In genomic region chr4:6641164-6641970, GRCh38 we compare ENCODE assay signal across 8 cellular contexts. TPM values are rescaled to one million over a fixed set of nuclear protein-coding genes. Genes with fewer than 3 reads are reported as not detected.
DNase-seq lines count a peak whose midpoint lies in the region; ATAC-seq and TF ChIP-seq lines count a peak whose summit lies in the region.

No MANE protein-coding gene starts in this region.

- peak; percentile 13 for ATAC-seq in HG03025 (IDR thresholded peaks at IDR 0.05; ENCODE audit: low FRiP score, unreplicated experiment)
- peak; percentile 63 for ATAC-seq in SK-N-SH treated with all-trans-retinoic acid at 6 μM for 48 hours
- ATAC-seq in body of pancreas = peak; percentile 51

- 1% methylated on average over 40 to 50 of the region's 50 CpGs for WGBS in body of pancreas, 2 donors
- WGBS in spleen, 5 donors = 0 to 1% (median 1%) methylated on average over 48 to 50 of the region's 50 CpGs

- H3K4me3 ChIP-seq in body of pancreas = peak overlapping the region; percentile 52 to 57
- peak overlapping the region; percentile 97 for H3K4me3 ChIP-seq in iPS-20b (ENCODE audit: low read length)
- peak overlapping the region; percentile 65 to 96 (median 88) for H3K4me3 ChIP-seq in spleen

- TF ChIP-seq POLR2A in body of pancreas (IDR thresholded peaks at IDR 0.05) = peak in 1 of 3 donors; percentile 27
- TF ChIP-seq POLR2A in spleen (IDR thresholded peaks at IDR 0.05) = no peak

- peak overlapping the region; percentile 98 for H3K9ac ChIP-seq in iPS-20b (ENCODE audit: low read depth, low read length)

- TF ChIP-seq CTCF in body of pancreas (IDR thresholded peaks at IDR 0.05) (no peak), spleen (IDR thresholded peaks at IDR 0.05 in 8 of 11, conservative IDR thresholded peaks at IDR 0.05 in 3 of 11) (no peak)

- peak; percentile 25 for DNase-seq in NCI-H2029 (lab: John Stamatoyannopoulos, UW)
- no peak for DNase-seq in NCI-H2029 treated with DMSO at 0.1 percent for 48 hours (lab: John Stamatoyannopoulos, UW)
- peak; percentile 50 to 63 (median 53) for DNase-seq in body of pancreas
- DNase-seq in spleen = peak; percentile 91
- DNase-seq in globus pallidus (ENCODE audit: low spot score) = no peak

- H3K36me3 ChIP-seq in body of pancreas (replicated peaks in 1 of 2; ENCODE audit: insufficient read depth in 1 of 2, low read depth in 2 of 2) = no peaks in the 10 kb centered on the region
- peaks cover 19% of the 10 kb centered on the region for H3K36me3 ChIP-seq in iPS-20b (ENCODE audit: insufficient read depth, low read depth, low read length)
- peaks cover 0 to 23% (median 19%) of the 10 kb centered on the region in 6 donors for H3K36me3 ChIP-seq in spleen

- peaks cover 27% of the 10 kb centered on the region for H3K4me1 ChIP-seq in body of pancreas
- no peaks in the 10 kb centered on the region; the same call in 1 of the 2 replicates for H3K4me1 ChIP-seq in iPS-20b (ENCODE audit: insufficient read depth, low read length)
- peaks cover 17 to 46% (median 35%) of the 10 kb centered on the region in 6 donors for H3K4me1 ChIP-seq in spleen

- H3K27me3 ChIP-seq in body of pancreas = no peaks in the 10 kb centered on the region
- no peaks in the 10 kb centered on the region for H3K27me3 ChIP-seq in iPS-20b (ENCODE audit: insufficient read depth, low read length)
- no peaks in the 10 kb centered on the region for H3K27me3 ChIP-seq in spleen (replicated peaks in 1 of 7)

- intact Hi-C loops in body of pancreas (cut with DNase I) (no loop called here), spleen (cut with DNase I; ENCODE audit: low total_unique reads) (loop anchor here (5.0 kb wide), 1 partner anchor 66 kb away; the partner anchor contains the start of gene MRFAP1L1)

- H3K9me3 ChIP-seq in body of pancreas (no peaks in the 10 kb centered on the region), iPS-20b (ENCODE audit: insufficient read depth, low read depth, low read length) (no peaks in the 10 kb centered on the region), spleen (no peaks in the 10 kb centered on the region)

- H3K27ac ChIP-seq in body of pancreas (peak overlapping the region; percentile 80 to 94 (median 92)), iPS-20b (ENCODE audit: low read length) (peak overlapping the region; percentile 55), spleen (peak overlapping the region; percentile 95 to 99 (median 98))

TF ChIP-seq in SK-N-SH treated with all-trans-retinoic acid at 6 μM for 48 hours, 23 proteins besides CTCF, POLR2A, EP300 and RAD21:
- TF ChIP-seq ZNF70 (CRISPR knock-in tag; IDR thresholded peaks at IDR 0.05) (no peak), ESRRG (CRISPR knock-in tag; IDR thresholded peaks at IDR 0.05) (no peak), ISL1 (CRISPR knock-in tag; IDR thresholded peaks at IDR 0.05) (no peak), ZC3H10 (CRISPR knock-in tag; IDR thresholded peaks at IDR 0.05) (no peak), ZNF8 (CRISPR knock-in tag; IDR thresholded peaks at IDR 0.05) (no peak), TCF4 (CRISPR knock-in tag; IDR thresholded peaks at IDR 0.05; ENCODE audit: borderline replicate concordance) (no peak), CREB5 (CRISPR knock-in tag; IDR thresholded peaks at IDR 0.05; ENCODE audit: low read depth) (no peak), ARNTL (CRISPR knock-in tag; IDR thresholded peaks at IDR 0.05; ENCODE audit: borderline replicate concordance, low read depth) (no peak), CSDC2 (CRISPR knock-in tag; IDR thresholded peaks at IDR 0.05) (no peak)
- TF ChIP-seq, protein P1, sequence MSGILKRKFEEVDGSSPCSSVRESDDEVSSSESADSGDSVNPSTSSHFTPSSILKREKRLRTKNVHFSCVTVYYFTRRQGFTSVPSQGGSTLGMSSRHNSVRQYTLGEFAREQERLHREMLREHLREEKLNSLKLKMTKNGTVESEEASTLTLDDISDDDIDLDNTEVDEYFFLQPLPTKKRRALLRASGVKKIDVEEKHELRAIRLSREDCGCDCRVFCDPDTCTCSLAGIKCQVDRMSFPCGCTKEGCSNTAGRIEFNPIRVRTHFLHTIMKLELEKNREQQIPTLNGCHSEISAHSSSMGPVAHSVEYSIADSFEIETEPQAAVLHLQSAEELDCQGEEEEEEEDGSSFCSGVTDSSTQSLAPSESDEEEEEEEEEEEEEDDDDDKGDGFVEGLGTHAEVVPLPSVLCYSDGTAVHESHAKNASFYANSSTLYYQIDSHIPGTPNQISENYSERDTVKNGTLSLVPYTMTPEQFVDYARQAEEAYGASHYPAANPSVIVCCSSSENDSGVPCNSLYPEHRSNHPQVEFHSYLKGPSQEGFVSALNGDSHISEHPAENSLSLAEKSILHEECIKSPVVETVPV (CRISPR knock-in tag; IDR thresholded peaks at IDR 0.05) = no peak

RNA-seq across cellular contexts. Expression of gene MRFAP1, which starts 0.9 kb away (rescaled TPM):
- total RNA-seq in body of pancreas (100 to 1,000 TPM in 1 of 2 donors, 10 to 100 TPM in 1; 97.9 to 115 TPM), spleen (100 to 1,000 TPM; 181 to 265 (median 227) TPM)
- polyA plus RNA-seq in spleen = 100 to 1,000 TPM; 133 to 299 (median 191) TPM

RNA-seq across cellular contexts. Expression of gene S100P, which starts 52.3 kb away (rescaled TPM):
- total RNA-seq in body of pancreas (1 to 10 TPM in 1 of 2 donors, not detected in 1; 1.0 TPM), spleen (100 to 1,000 TPM in 2 of 7 donors, 10 to 100 TPM in 5; 17.1 to 162 (median 34.9) TPM)
- polyA plus RNA-seq in spleen = 10 to 100 TPM in 1 of 3 donors, 1 to 10 TPM in 2; 3.5 to 15.3 (median 8.8) TPM

Comparison
In these comparisons a context has a peak if more than half of its experiments do, and no peak if none do; other contexts are left out.
1. DNase-seq: peak in NCI-H2029 (single experiment), body of pancreas (4 of 4) and spleen (single experiment); none in NCI-H2029 treated with DMSO at 0.1 percent for 48 hours (single experiment) and globus pallidus (single experiment).
2. ATAC-seq: peak in every context shown above with its lines; median percentile 63 in SK-N-SH treated with all-trans-retinoic acid at 6 μM for 48 hours; 51 in body of pancreas; 13 in HG03025.
3. RNA of gene S100P, which starts 52.3 kb away (total RNA-seq): 17.1 to 162 TPM in spleen; 1.0 TPM in body of pancreas; every median in the first group is over 4 times any median in the second.
4. Peak in every context shown above with its lines, with median percentiles within 50 percentile points of each other: H3K27ac ChIP-seq and H3K4me3 ChIP-seq.